ENCODE assay signal across 16 cellular contexts in the genomic region with DNA sequence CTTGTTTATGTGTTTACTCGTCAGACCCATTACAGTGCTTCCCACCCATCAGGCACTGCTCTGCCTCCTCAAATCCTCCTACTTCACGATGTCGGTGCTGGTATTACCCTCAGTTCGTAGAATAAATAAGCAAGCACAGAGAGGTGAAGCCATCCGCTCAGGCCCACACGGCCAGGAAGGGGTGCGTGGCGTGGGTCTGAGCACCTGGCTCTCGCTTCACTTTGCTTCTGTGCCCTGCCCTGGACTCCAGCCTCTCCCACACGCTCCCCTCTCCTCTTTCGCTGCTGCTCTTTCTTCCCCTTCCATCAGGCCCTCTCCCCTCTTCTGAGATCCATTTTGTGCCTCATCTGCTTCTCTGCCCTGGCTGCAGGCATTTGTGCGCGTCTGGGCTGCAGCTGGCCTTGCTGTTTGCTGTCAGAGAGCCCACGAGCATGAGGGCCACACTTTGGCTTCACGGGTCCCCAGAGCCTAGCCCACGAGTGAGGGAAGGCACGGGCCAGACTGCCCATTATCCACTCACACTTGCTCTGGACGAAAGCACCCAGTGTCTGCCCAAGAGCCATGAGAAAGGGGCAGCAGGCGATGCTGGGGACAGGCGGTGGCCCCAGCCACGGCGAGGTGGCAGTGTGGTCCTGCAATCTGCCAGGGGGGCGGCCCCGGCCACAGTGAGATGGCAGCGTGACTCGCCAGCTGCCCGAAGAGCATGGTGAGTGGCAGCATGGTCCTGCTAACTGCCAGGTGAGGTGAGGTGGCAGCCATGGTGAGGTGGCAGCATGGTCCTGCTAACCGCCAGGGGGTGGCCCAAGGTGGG.
"Had no signal": no experiment of that assay in that cellular context is flagged by ENCODE, and none has a peak within 500 bp of the region (broad histone marks: within the 10 kb centered on the region; RNA-seq: fewer than 3 reads in every experiment).

No MANE protein-coding gene starts in this region.

- H3K36me3 ChIP-seq: colonic mucosa, pancreas, uterus, WERI-Rb-1 had no signal

- H3K27me3 ChIP-seq: colonic mucosa, pancreas, tibial nerve, uterus had no signal

- DNase-seq: activated CD4-positive, alpha-beta memory T cell treated with anti-CD3 and anti-CD28 coated beads for 36 hours; activated CD4-positive, alpha-beta T cell treated with anti-CD3 and anti-CD28 coated beads for 4 hours; activated T-cell treated with anti-CD3 and anti-CD28 coated beads for 4 hours; colonic mucosa; foreskin keratinocyte; hypothalamus; left ventricle myocardium superior; mesendoderm; naive thymus-derived CD4-positive, alpha-beta T cell; stimulated activated CD8-positive, alpha-beta memory T cell treated with anti-CD3 and anti-CD28 coated beads, Interleukin-4, amount 100 ng/mL, for 48 hours; stimulated activated naive CD4-positive, alpha-beta T cell; T-helper 17 cell; uterus; WERI-Rb-1 had no signal

- H3K4me1 ChIP-seq: colonic mucosa, foreskin keratinocyte, pancreas, tibial nerve, uterus had no signal

- ATAC-seq: foreskin keratinocyte; left ventricle myocardium superior; naive thymus-derived CD4-positive, alpha-beta T cell; pancreas; T-helper 17 cell had no signal

- H3K9me3 ChIP-seq: colonic mucosa, pancreas, tibial nerve, uterus had no signal

- H3K4me3 ChIP-seq: colonic mucosa, pancreas, tibial nerve, uterus had no signal

- H3K27ac ChIP-seq: colonic mucosa, foreskin keratinocyte, pancreas, tibial nerve, uterus, WERI-Rb-1 had no signal
